8 cellular contexts compared by ENCODE assay signal in genomic region chr15:51830279-51830806, GRCh38. TPM values are rescaled to one million over a fixed set of nuclear protein-coding genes. Genes with fewer than 3 reads are reported as not detected.
DNase-seq lines count a peak whose midpoint lies in the region; ATAC-seq and TF ChIP-seq lines count a peak whose summit lies in the region.

No MANE protein-coding gene starts in this region.

- 0 out of 2 replicates have a peak, but pooled peaks cover 4% of the 10 kb centered on the region for H4K20me1 ChIP-seq in HCT116 (ENCODE audit: insufficient read depth)
- peaks cover 4% of the 10 kb centered on the region for H4K20me1 ChIP-seq in fibroblast of lung (ENCODE audit: control insufficient read depth, extremely low read depth, insufficient read depth, low read length)

- H3K36me3 Mint-ChIP-seq in CD4-positive, CD25-positive, alpha-beta regulatory T cell: no peaks in the 10 kb centered on the region
- peaks cover 15% of the 10 kb centered on the region for H3K36me3 Mint-ChIP-seq in T-helper 1 cell treated with Interleukin-12 subunit alpha and Interleukin-12 subunit beta and Interleukin-4 antibody, amounts not matched to agents 30 μg/mL and 1 μg/mL, for 36 hours (ENCODE audit: low read depth)
- H3K36me3 Mint-ChIP-seq in neural crest cell (ENCODE audit: low read depth): no peaks in the 10 kb centered on the region

- H3K9me2 ChIP-seq in HCT116 (ENCODE audit: insufficient read depth): no peaks in the 10 kb centered on the region

- H3K9ac ChIP-seq in HCT116 (ENCODE audit: low read length): peak overlapping the region; percentile 82
- peak overlapping the region; percentile 87 for H3K9ac ChIP-seq in fibroblast of lung (ENCODE audit: insufficient read depth, low read length)

- H3K4me3 ChIP-seq in CD4-positive, CD25-positive, alpha-beta regulatory T cell (ENCODE audit: low read depth, low read length): peak overlapping the region; percentile 97
- H3K4me3 ChIP-seq in HCT116 (replicated peaks in 1 of 2; ENCODE audit: low read depth in 1 of 2, low read length in 2 of 2) (peak overlapping the region; percentile 76 to 83), fibroblast of lung (replicated peaks in 1 of 4; ENCODE audit: control extremely low read depth in 1 of 4, insufficient read depth in 1 of 4, low read depth in 3 of 4, low read length in 4 of 4) (peak overlapping the region; percentile 70 to 87 (median 86))

- TF ChIP-seq POLR2A in HCT116 (IDR thresholded peaks at IDR 0.05; ENCODE audit: borderline replicate concordance, extremely low read depth, insufficient read depth, insufficient read length): no peak

- BruUV-seq in HCT116 (replicated peaks; lab: Mats Ljungman, UMichigan): no TSS peak

- CTCF ChIA-PET in HCT116 (lab: Charles Lee): no interaction called here

- peak overlapping the region; percentile 90 to 93 (median 92) for H3K27ac Mint-ChIP-seq in CD4-positive, CD25-positive, alpha-beta regulatory T cell
- peak overlapping the region; percentile 94 for H3K27ac Mint-ChIP-seq in T-helper 1 cell treated with Interleukin-12 subunit alpha and Interleukin-12 subunit beta and Interleukin-4 antibody, amounts not matched to agents 30 μg/mL and 1 μg/mL, for 36 hours
- no peak overlapping the region for H3K27ac Mint-ChIP-seq in neural crest cell (ENCODE audit: unreplicated experiment)

- intact Hi-C loops in HCT116 (cut with micrococcal nuclease): no loop called here

- ATAC-seq in CD4-positive, CD25-positive, alpha-beta regulatory T cell (ENCODE audit: low read depth in 2 of 2): no peak
- ATAC-seq in HCT116 (no peak), HG02588 (IDR thresholded peaks at IDR 0.05; ENCODE audit: unreplicated experiment) (no peak)

- H3K4me2 ChIP-seq in HCT116 (ENCODE audit: low read length) (peak overlapping the region; percentile 82), fibroblast of lung (ENCODE audit: extremely low read depth, insufficient read depth, low read length) (peak overlapping the region; percentile 87)

- H2AFZ ChIP-seq in HCT116 (ENCODE audit: low read depth, low read length, poor library complexity, severe bottlenecking): no peak overlapping the region
- peak overlapping the region; percentile 40 for H2AFZ ChIP-seq in fibroblast of lung (ENCODE audit: low read length)

- H3K4me1 ChIP-seq in CD4-positive, CD25-positive, alpha-beta regulatory T cell (ENCODE audit: control insufficient read depth, insufficient read depth, low read length, poor library complexity, severe bottlenecking): peaks cover 49% of the 10 kb centered on the region
- H3K4me1 ChIP-seq in HCT116 (ENCODE audit: control insufficient read depth in 1 of 2, insufficient read depth in 2 of 2, low read length in 2 of 2) (peaks cover 35 to 45% of the 10 kb centered on the region in 2 experiments), fibroblast of lung (ENCODE audit: control insufficient read depth, extremely low read depth, insufficient read depth, low read length) (peaks cover 2% of the 10 kb centered on the region)

- DNase-seq in CD4-positive, CD25-positive, alpha-beta regulatory T cell: peak in 2 of 3 donors; percentile 32 to 54
- DNase-seq in HCT116 (ENCODE audit: low read depth, low spot score) (no peak), fibroblast of lung (ENCODE audit: low read depth in 2 of 2) (peak; percentile 30 to 80), neural crest cell (ENCODE audit: low read depth, low spot score) (no peak), NCI-H1930 (lab: John Stamatoyannopoulos, UW) (no peak), NCI-H187 (lab: John Stamatoyannopoulos, UW) (no peak)

- no peaks in the 10 kb centered on the region for H3K9me3 ChIP-seq in CD4-positive, CD25-positive, alpha-beta regulatory T cell (ENCODE audit: control insufficient read depth in 2 of 2, low read length in 2 of 2)
- H3K9me3 ChIP-seq in HCT116 (ENCODE audit: control insufficient read depth in 1 of 2, insufficient read depth in 1 of 2, low read depth in 1 of 2, low read length in 2 of 2) (no peaks in the 10 kb centered on the region), fibroblast of lung (ENCODE audit: control insufficient read depth, insufficient read depth, low read depth, low read length) (no peaks in the 10 kb centered on the region)

- no peaks in the 10 kb centered on the region for H3K9me3 Mint-ChIP-seq in CD4-positive, CD25-positive, alpha-beta regulatory T cell
- no peaks in the 10 kb centered on the region for H3K9me3 Mint-ChIP-seq in T-helper 1 cell treated with Interleukin-12 subunit alpha and Interleukin-12 subunit beta and Interleukin-4 antibody, amounts not matched to agents 30 μg/mL and 1 μg/mL, for 36 hours
- no peaks in the 10 kb centered on the region for H3K9me3 Mint-ChIP-seq in neural crest cell

- peaks cover 15% of the 10 kb centered on the region for H3K27me3 Mint-ChIP-seq in CD4-positive, CD25-positive, alpha-beta regulatory T cell
- H3K27me3 Mint-ChIP-seq in T-helper 1 cell treated with Interleukin-12 subunit alpha and Interleukin-12 subunit beta and Interleukin-4 antibody, amounts not matched to agents 30 μg/mL and 1 μg/mL, for 36 hours (ENCODE audit: low read depth): peaks cover 11% of the 10 kb centered on the region
- peaks cover 3% of the 10 kb centered on the region for H3K27me3 Mint-ChIP-seq in neural crest cell (ENCODE audit: low read depth)

- peaks cover 59% of the 10 kb centered on the region for H3K79me2 ChIP-seq in HCT116 (ENCODE audit: insufficient read depth, low read length)
- peaks cover 57% of the 10 kb centered on the region for H3K79me2 ChIP-seq in fibroblast of lung (ENCODE audit: control insufficient read depth, insufficient read depth, low read length)

- RAD21 ChIA-PET in HCT116 (lab: Charles Lee; ENCODE audit: low non-redundant PET in 1 of 2, low total read pairs in 2 of 2, uncharacterized antibody in 2 of 2, unreplicated experiment in 2 of 2): no interaction called here

- H3K27ac ChIP-seq in CD4-positive, CD25-positive, alpha-beta regulatory T cell (ENCODE audit: insufficient read depth, low read length, poor library complexity, severe bottlenecking): peak overlapping the region; percentile 82
- peak overlapping the region; percentile 91 for H3K27ac ChIP-seq in HCT116 (ENCODE audit: low read depth, low read length)
- peak overlapping the region; percentile 87 for H3K27ac ChIP-seq in fibroblast of lung (ENCODE audit: insufficient read depth, low read length)

- peak overlapping the region; percentile 94 to 98 (median 96) for H3K4me3 Mint-ChIP-seq in CD4-positive, CD25-positive, alpha-beta regulatory T cell
- H3K4me3 Mint-ChIP-seq in T-helper 1 cell treated with Interleukin-12 subunit alpha and Interleukin-12 subunit beta and Interleukin-4 antibody, amounts not matched to agents 30 μg/mL and 1 μg/mL, for 36 hours: peak overlapping the region; percentile 97
- H3K4me3 Mint-ChIP-seq in neural crest cell: peak overlapping the region; percentile 93

- no peaks in the 10 kb centered on the region for H3K36me3 ChIP-seq in CD4-positive, CD25-positive, alpha-beta regulatory T cell (ENCODE audit: control insufficient read depth, insufficient read depth, low read length)
- H3K36me3 ChIP-seq in HCT116 (ENCODE audit: control insufficient read depth in 1 of 2, insufficient read depth in 2 of 2, low read length in 2 of 2) (no peaks in the 10 kb centered on the region), fibroblast of lung (ENCODE audit: control insufficient read depth, insufficient read depth, low read length) (no peaks in the 10 kb centered on the region)

- TF ChIP-seq RAD21 in HCT116 (IDR thresholded peaks at IDR 0.05; ENCODE audit: low read depth): no peak; the same call in 1 of the 2 replicates

- no peak for TF ChIP-seq CTCF in HCT116 (IDR thresholded peaks at IDR 0.05 in 2 of 3, conservative IDR thresholded peaks at IDR 0.05 in 1 of 3; ENCODE audit: borderline replicate concordance in 1 of 3, insufficient read depth in 1 of 3, low read depth in 2 of 3, low read length in 2 of 3)
- no peak for TF ChIP-seq CTCF in fibroblast of lung (conservative IDR thresholded peaks at IDR 0.05 in 1 of 2, IDR thresholded peaks at IDR 0.05 in 1 of 2; ENCODE audit: low read depth in 1 of 2, low read length in 2 of 2)
- TF ChIP-seq CTCF in neural crest cell (conservative IDR thresholded peaks at IDR 0.05): no peak

- peaks cover 37 to 55% (median 47%) of the 10 kb centered on the region in 4 donors for H3K4me1 Mint-ChIP-seq in CD4-positive, CD25-positive, alpha-beta regulatory T cell
- H3K4me1 Mint-ChIP-seq in T-helper 1 cell treated with Interleukin-12 subunit alpha and Interleukin-12 subunit beta and Interleukin-4 antibody, amounts not matched to agents 30 μg/mL and 1 μg/mL, for 36 hours (ENCODE audit: low read depth): peaks cover 43% of the 10 kb centered on the region
- H3K4me1 Mint-ChIP-seq in neural crest cell: peaks cover 21% of the 10 kb centered on the region

- H3K27me3 ChIP-seq in CD4-positive, CD25-positive, alpha-beta regulatory T cell (ENCODE audit: control insufficient read depth, insufficient read depth, low read length): no peaks in the 10 kb centered on the region
- H3K27me3 ChIP-seq in HCT116 (ENCODE audit: insufficient read depth, low read length) (no peaks in the 10 kb centered on the region), fibroblast of lung (ENCODE audit: control insufficient read depth, insufficient read depth, low read length) (no peaks in the 10 kb centered on the region)

- POLR2A ChIA-PET in HCT116 (lab: Charles Lee): interaction anchor here (1.0 to 2.3 kb wide), 3 partner anchors 11 to 18 kb away, joined by 3 to 6 read pairs (median 3); no protein-coding TSS in a partner anchor

TF ChIP-seq in HCT116, 20 proteins besides CTCF, POLR2A, EP300 and RAD21:
- TF ChIP-seq FOSL1 (IDR thresholded peaks at IDR 0.05; ENCODE audit: low read depth) (peak; percentile 10; the same call in 1 of the 2 replicates), CEBPB (IDR thresholded peaks at IDR 0.05; ENCODE audit: low read depth) (no peak)

RNA-seq across cellular contexts. Expression of gene TMOD3, which starts 0.9 kb away (rescaled TPM):
- 68.2 TPM for total RNA-seq in CD4-positive, CD25-positive, alpha-beta regulatory T cell
- 10 to 100 TPM; 28.3 to 41.2 (median 32.5) TPM for polyA plus RNA-seq in CD4-positive, CD25-positive, alpha-beta regulatory T cell
- total RNA-seq in HCT116 (2021; ENCODE audit: unreplicated experiment) (78.8 TPM), fibroblast of lung (30.6 and 35.3 TPM in 2 replicates), neural crest cell (29.3 and 29.8 TPM in 2 replicates)
- polyA plus RNA-seq in HCT116 (2012): 14.4 and 16.8 TPM in 2 replicates
- 19.8 and 33.7 TPM in 2 replicates for polyA plus RNA-seq in fibroblast of lung
- polyA plus RNA-seq in fibroblast of lung (2012): 17.5 and 30.2 TPM in 2 replicates
- polyA minus RNA-seq in fibroblast of lung (ENCODE audit: low replicate concordance): 5.1 and 8.0 TPM in 2 replicates

Comparison
In these comparisons a context has a peak if more than half of its experiments do, and no peak if none do; other contexts are left out.
1. DNase-seq: peak in CD4-positive, CD25-positive, alpha-beta regulatory T cell (2 of 3) and fibroblast of lung (2 of 2); none in HCT116 (single experiment), neural crest cell (single experiment), NCI-H1930 (0 of 2) and NCI-H187 (0 of 2).
2. Peak in every context shown above with its lines, with median percentiles within 50 percentile points of each other: H3K27ac ChIP-seq, H3K4me3 ChIP-seq and H3K4me3 Mint-ChIP-seq.